Comparison of ENCODE assay signal across 8 cellular contexts in the genomic region with DNA sequence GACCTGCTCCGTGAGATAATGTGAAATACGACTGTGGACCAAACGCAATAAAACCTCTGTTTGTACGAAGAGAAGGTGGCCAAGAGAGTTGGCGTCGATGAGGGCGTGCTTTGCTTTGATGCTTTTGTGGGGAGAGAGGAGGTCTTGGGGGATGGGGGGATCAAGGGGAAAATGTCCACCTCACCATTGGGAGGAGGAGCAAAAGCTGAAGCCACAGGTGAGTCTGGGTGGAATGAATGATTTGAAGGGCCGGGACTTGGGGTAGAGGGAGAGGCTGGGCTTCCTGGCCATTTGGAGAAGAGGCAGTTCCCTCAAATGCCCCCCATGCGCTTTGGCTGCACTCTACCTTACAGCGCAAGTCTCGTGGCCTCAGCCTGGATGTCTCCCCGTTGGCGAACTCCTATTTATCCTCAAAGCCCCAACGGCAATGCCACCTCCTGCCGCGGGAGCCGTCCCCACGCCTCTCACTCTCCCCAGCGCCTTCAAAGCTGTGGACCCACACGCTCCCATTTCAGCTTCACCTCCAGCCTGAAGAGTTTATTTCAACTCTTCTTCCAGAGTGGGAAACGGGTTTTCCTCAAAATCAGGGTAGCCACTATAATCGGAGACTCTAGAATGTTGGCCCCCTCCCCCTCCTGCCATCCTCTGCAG. TPM values are rescaled to one million over a fixed set of nuclear protein-coding genes. Genes with fewer than 3 reads are reported as not detected.
DNase-seq lines count a peak whose midpoint lies in the region; ATAC-seq and TF ChIP-seq lines count a peak whose summit lies in the region.

No MANE protein-coding gene starts in this region.

- H3K4me3 ChIP-seq in iPS-15b (ENCODE audit: low read depth, low read length), result peak overlapping the region; percentile 90
- H3K4me3 ChIP-seq in thymus (ENCODE audit: low read length), result peak overlapping the region; percentile 71

- no peak for ATAC-seq in activated B cell treated with CpG ODN at 0.5 μM for 24 hours (ENCODE audit: low read depth)
- no peak for ATAC-seq in GM21723 (IDR thresholded peaks at IDR 0.05; ENCODE audit: unreplicated experiment)

- peaks cover 36% of the 10 kb centered on the region for H3K36me3 ChIP-seq in iPS-15b (ENCODE audit: control insufficient read depth, insufficient read depth, low read length)
- H3K36me3 ChIP-seq in thymus (ENCODE audit: control insufficient read depth, insufficient read depth), result peaks cover 26% of the 10 kb centered on the region

- H3K9me3 ChIP-seq in iPS-15b (ENCODE audit: control insufficient read depth, insufficient read depth, low read length) (no peaks in the 10 kb centered on the region), thymus (ENCODE audit: control insufficient read depth) (no peaks in the 10 kb centered on the region)

- CTCF ChIA-PET in activated naive CD4-positive, alpha-beta T cell treated with anti-CD3 and anti-CD28 coated beads for 36 hours (lab: Charles Lee), result interaction anchor here (1.1 kb wide), 2 partner anchors 9 to 25 kb away, joined by 3 to 4 read pairs; no protein-coding TSS in a partner anchor
- CTCF ChIA-PET in activated B cell treated with CpG ODN at 0.5 μM for 24 hours (lab: Charles Lee), result interaction anchor here (0.6 to 4.2 kb wide), 5 partner anchors 12 to 205 kb away, joined by 3 to 15 read pairs (median 5); a partner anchor contains a TSS

- intact Hi-C loops in activated naive CD4-positive, alpha-beta T cell treated with anti-CD3 and anti-CD28 coated beads for 36 hours (cut with micrococcal nuclease), result loop anchor here (2.0 kb wide), 2 partner anchors 30 to 38 kb away; no protein-coding TSS in a partner anchor
- intact Hi-C loops in activated B cell treated with CpG ODN at 0.5 μM for 24 hours (cut with micrococcal nuclease), result loop anchor here (2.0 kb wide), 2 partner anchors 28 to 56 kb away; a partner anchor contains a TSS

- POLR2A ChIA-PET in activated B cell treated with CpG ODN at 0.5 μM for 24 hours (lab: Charles Lee), result interaction anchor here (0.6 to 9.9 kb wide), 29 partner anchors 10 to 231 kb away, joined by 3 to 365 read pairs (median 6); a partner anchor contains a TSS

- peak overlapping the region; percentile 94 for H3K4me3 Mint-ChIP-seq in activated naive CD4-positive, alpha-beta T cell treated with anti-CD3 and anti-CD28 coated beads for 36 hours
- peak overlapping the region; percentile 98 for H3K4me3 Mint-ChIP-seq in activated B cell treated with CpG ODN at 0.5 μM for 24 hours

- peak overlapping the region; percentile 60 for H3K27ac Mint-ChIP-seq in activated naive CD4-positive, alpha-beta T cell treated with anti-CD3 and anti-CD28 coated beads for 36 hours
- H3K27ac Mint-ChIP-seq in activated B cell treated with CpG ODN at 0.5 μM for 24 hours, result peak overlapping the region; percentile 96

- no peak overlapping the region for H3K9ac ChIP-seq in iPS-15b (ENCODE audit: low read depth, low read length)

- H3K27ac ChIP-seq in thymus (ENCODE audit: low read depth), result peak overlapping the region; percentile 36

- DNase-seq in activated naive CD4-positive, alpha-beta T cell treated with anti-CD3 and anti-CD28 coated beads for 36 hours, result no peak
- DNase-seq in activated naive CD4-positive, alpha-beta T cell treated with anti-CD3 and anti-CD28 coated beads, Interleukin-2, amount 50 U/mL, for 16 hours, result no peak
- DNase-seq in activated B cell treated with CpG ODN at 0.5 μM for 24 hours, result no peak
- DNase-seq in occipital lobe (lab: John Stamatoyannopoulos, UW), result no peak
- no peak for DNase-seq in mesenteric fat pad (ENCODE audit: low spot score)

- 82% methylated on average over 22 of the region's 22 CpGs for WGBS in thymus

- TF ChIP-seq CTCF in activated B cell treated with CpG ODN at 0.5 μM for 24 hours (IDR thresholded peaks at IDR 0.05), result no peak

- H3K27me3 ChIP-seq in iPS-15b (ENCODE audit: control insufficient read depth, insufficient read depth, low read length) (no peaks in the 10 kb centered on the region), thymus (ENCODE audit: control insufficient read depth, insufficient read depth) (no peaks in the 10 kb centered on the region)

- no peaks in the 10 kb centered on the region for H3K27me3 Mint-ChIP-seq in activated naive CD4-positive, alpha-beta T cell treated with anti-CD3 and anti-CD28 coated beads for 36 hours (ENCODE audit: low read depth)
- H3K27me3 Mint-ChIP-seq in activated B cell treated with CpG ODN at 0.5 μM for 24 hours, result no peaks in the 10 kb centered on the region

- H3K4me1 Mint-ChIP-seq in activated naive CD4-positive, alpha-beta T cell treated with anti-CD3 and anti-CD28 coated beads for 36 hours (ENCODE audit: low read depth), result peaks cover 41% of the 10 kb centered on the region
- H3K4me1 Mint-ChIP-seq in activated B cell treated with CpG ODN at 0.5 μM for 24 hours, result peaks cover 60% of the 10 kb centered on the region

- no peaks in the 10 kb centered on the region for H3K9me3 Mint-ChIP-seq in activated naive CD4-positive, alpha-beta T cell treated with anti-CD3 and anti-CD28 coated beads for 36 hours
- no peaks in the 10 kb centered on the region for H3K9me3 Mint-ChIP-seq in activated B cell treated with CpG ODN at 0.5 μM for 24 hours

- H3K4me1 ChIP-seq in iPS-15b (ENCODE audit: control insufficient read depth, insufficient read depth, low read length) (no peaks in the 10 kb centered on the region), thymus (ENCODE audit: control insufficient read depth, insufficient read depth, low read length) (peaks cover 29% of the 10 kb centered on the region)

- peaks cover 27% of the 10 kb centered on the region for H3K36me3 Mint-ChIP-seq in activated naive CD4-positive, alpha-beta T cell treated with anti-CD3 and anti-CD28 coated beads for 36 hours (ENCODE audit: low read depth)
- H3K36me3 Mint-ChIP-seq in activated B cell treated with CpG ODN at 0.5 μM for 24 hours (ENCODE audit: low read depth), result peaks cover 47% of the 10 kb centered on the region

RNA-seq across cellular contexts. Expression of a gene that starts 0.8 kb away (rescaled TPM):
- 10 to 100 TPM; 24.4 to 30.1 TPM for total RNA-seq in activated naive CD4-positive, alpha-beta T cell treated with anti-CD3 and anti-CD28 coated beads for 36 hours
- total RNA-seq in activated B cell treated with CpG ODN at 0.5 μM for 24 hours (164 and 188 TPM in 2 replicates), occipital lobe (0.78 TPM), mesenteric fat pad (19.9 TPM)
- polyA plus RNA-seq in thymus, result 315 TPM

RNA-seq across cellular contexts. Expression of a gene that starts 12.7 kb away (rescaled TPM):
- 100 to 1,000 TPM; 104 TPM for total RNA-seq in activated naive CD4-positive, alpha-beta T cell treated with anti-CD3 and anti-CD28 coated beads for 36 hours
- total RNA-seq in activated B cell treated with CpG ODN at 0.5 μM for 24 hours (352 and 371 TPM in 2 replicates), occipital lobe (9.5 TPM), mesenteric fat pad (124 TPM)
- 127 TPM for polyA plus RNA-seq in thymus

RNA-seq across cellular contexts. Expression of a gene that starts 17.8 kb away (rescaled TPM):
- total RNA-seq in activated naive CD4-positive, alpha-beta T cell treated with anti-CD3 and anti-CD28 coated beads for 36 hours, result not detected
- total RNA-seq in activated B cell treated with CpG ODN at 0.5 μM for 24 hours (not detected in 2 replicates), occipital lobe (not detected), mesenteric fat pad (not detected)
- not detected for polyA plus RNA-seq in thymus

RNA-seq across cellular contexts. Expression of a gene that starts 18.2 kb away (rescaled TPM):
- total RNA-seq in activated naive CD4-positive, alpha-beta T cell treated with anti-CD3 and anti-CD28 coated beads for 36 hours, result 100 to 1,000 TPM; 105 to 109 TPM
- total RNA-seq in activated B cell treated with CpG ODN at 0.5 μM for 24 hours (223 and 257 TPM in 2 replicates), occipital lobe (33.8 TPM), mesenteric fat pad (143 TPM)
- 359 TPM for polyA plus RNA-seq in thymus

RNA-seq across cellular contexts. Expression of a gene that starts 27.8 kb away (rescaled TPM):
- total RNA-seq in activated naive CD4-positive, alpha-beta T cell treated with anti-CD3 and anti-CD28 coated beads for 36 hours, result 100 to 1,000 TPM; 123 to 136 TPM
- total RNA-seq in activated B cell treated with CpG ODN at 0.5 μM for 24 hours (266 and 312 TPM in 2 replicates), occipital lobe (1.7 TPM), mesenteric fat pad (25.5 TPM)
- polyA plus RNA-seq in thymus, result 295 TPM

Comparison
In these comparisons a context has a peak if more than half of its experiments do, and no peak if none do; other contexts are left out.
1. RNA of a gene that starts 0.8 kb away (total RNA-seq): 164 to 188 TPM in activated B cell treated with CpG ODN at 0.5 μM for 24 hours, 24.4 to 30.1 TPM in activated naive CD4-positive, alpha-beta T cell treated with anti-CD3 and anti-CD28 coated beads for 36 hours and 19.9 TPM in mesenteric fat pad (single experiment); 0.78 TPM in occipital lobe (single experiment); every median in the first group is over 10 times any median in the second.